In the genomic region with DNA sequence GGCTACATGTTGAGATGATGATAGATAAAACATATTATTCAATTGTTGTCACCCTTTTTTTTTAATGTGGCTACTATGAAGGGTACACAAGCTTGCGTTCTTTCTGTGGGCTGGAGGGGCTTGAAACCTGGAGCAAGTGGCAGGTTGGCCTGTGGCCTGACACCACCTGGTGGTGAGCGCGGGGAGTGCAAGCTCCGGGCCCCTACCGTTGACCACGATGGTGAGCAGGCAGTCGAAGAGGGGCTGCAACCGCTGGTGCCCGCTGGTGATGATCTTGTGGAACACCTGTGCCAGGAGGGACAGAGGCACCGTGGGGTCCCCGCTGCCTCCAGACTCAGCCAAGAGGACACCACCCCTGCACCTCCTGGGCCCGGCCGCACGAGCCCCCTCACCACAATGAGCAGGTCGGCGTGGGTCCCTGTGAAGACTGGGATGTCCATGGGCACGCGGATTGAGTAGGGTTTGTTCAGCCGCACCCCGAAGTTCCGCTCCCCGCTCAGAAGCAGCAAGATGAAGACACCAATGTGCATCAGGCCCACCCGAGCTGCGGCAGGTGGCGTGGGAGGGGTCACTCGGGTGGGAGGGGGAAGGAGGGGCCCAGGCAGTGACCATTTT, we compare ENCODE assay signal across 1 cellular context.
TF ChIP-seq lines count a peak whose summit lies in the region.

No MANE protein-coding gene starts in this region.

TF ChIP-seq in HEK293T, 16 proteins besides CTCF, POLR2A, EP300 and RAD21 (continued from another document):
- no peak for TF ChIP-seq HDGF (IDR thresholded peaks at IDR 0.05; ENCODE audit: borderline replicate concordance)
- no peak for TF ChIP-seq BHLHE40 (IDR thresholded peaks at IDR 0.05; ENCODE audit: borderline replicate concordance)
- no peak for TF ChIP-seq ARNT (IDR thresholded peaks at IDR 0.05)
- TF ChIP-seq L3MBTL2 (conservative IDR thresholded peaks at IDR 0.05) = no peak
